In genomic region chr1:201490708-201491131, GRCh38 we compare ENCODE assay signal across 2 cellular contexts.
TF ChIP-seq lines count a peak whose summit lies in the region.

No MANE protein-coding gene starts in this region.

TF ChIP-seq in A549, 52 proteins besides CTCF, POLR2A, EP300 and RAD21:
- TF ChIP-seq TFCP2L1 (CRISPR knock-in tag; IDR thresholded peaks at IDR 0.05) (no peak), MYC (IDR thresholded peaks at IDR 0.05; ENCODE audit: borderline replicate concordance, low read length) (no peak), HMGXB4 (CRISPR knock-in tag; IDR thresholded peaks at IDR 0.05; ENCODE audit: borderline replicate concordance) (no peak), RCOR1 (IDR thresholded peaks at IDR 0.05; ENCODE audit: low read depth, low read length) (no peak)
TF ChIP-seq in A549: peak in this region for 0.

TF ChIP-seq in Ishikawa, 13 proteins besides CTCF, POLR2A, EP300 and RAD21:
- TF ChIP-seq ZBTB7A (IDR thresholded peaks at IDR 0.05; ENCODE audit: low read depth), result no peak
- TF ChIP-seq NFIC (IDR thresholded peaks at IDR 0.05), result peak; percentile 52; the same call in 1 of the 2 replicates
- no peak for TF ChIP-seq REST (IDR thresholded peaks at IDR 0.05; ENCODE audit: low read depth)
- TF ChIP-seq FOXM1 (IDR thresholded peaks at IDR 0.05; ENCODE audit: borderline replicate concordance, low read depth), result no peak
